Comparison of ENCODE assay signal across 34 cellular contexts in genomic region chr11:21390430-21390829, GRCh38.
"Had no signal": no experiment of that assay in that cellular context is flagged by ENCODE, and none has a peak within 500 bp of the region (broad histone marks: within the 10 kb centered on the region; RNA-seq: fewer than 3 reads in every experiment).

No MANE protein-coding gene starts in this region.

- H3K27ac ChIP-seq: adrenal gland, ascending aorta, body of pancreas, brain microvascular endothelial cell, breast epithelium, cardiac muscle cell had no signal

- H3K4me1 ChIP-seq: adrenal gland, ascending aorta, body of pancreas, breast epithelium had no signal

- H3K36me3 ChIP-seq: adrenal gland, ascending aorta, brain microvascular endothelial cell, breast epithelium, cardiac muscle cell had no signal

- DNase-seq: activated effector memory CD4-positive, alpha-beta T cell treated with anti-CD3 and anti-CD28 coated beads, Interleukin-2, amount 50 U/mL, for 16 hours; activated effector memory CD4-positive, alpha-beta T cell treated with Interleukin-2 at 50 U/mL for 16 hours; activated gamma-delta T cell; activated gamma-delta T cell treated with Interleukin-2 at 50 U/mL for 16 hours; activated naive CD4-positive, alpha-beta T cell; activated naive CD4-positive, alpha-beta T cell treated with anti-CD3 and anti-CD28 coated beads for 36 hours; activated naive CD4-positive, alpha-beta T cell treated with anti-CD3 and anti-CD28 coated beads, Interleukin-2, amount 10 ng/mL, durations not matched to agents 7 days and 5 days; activated naive CD4-positive, alpha-beta T cell treated with anti-CD3 and anti-CD28 coated beads, Interleukin-2, amount 50 U/mL, for 16 hours; activated naive CD4-positive, alpha-beta T cell treated with Interleukin-2 at 50 U/mL for 16 hours; activated naive CD8-positive, alpha-beta T cell treated with anti-CD3 and anti-CD28 coated beads for 36 hours; activated naive CD8-positive, alpha-beta T cell treated with anti-CD3 and anti-CD28 coated beads, Interleukin-2, amount 10 ng/mL, durations not matched to agents 7 days and 5 days; activated naive CD8-positive, alpha-beta T cell treated with anti-CD3 and anti-CD28 coated beads, Interleukin-2, amount 50 U/mL, for 24 hours; activated T-cell treated with anti-CD3 and anti-CD28 coated beads, Interleukin-2, amount 50 U/mL, for 1 hour; activated T-cell treated with anti-CD3 and anti-CD28 coated beads, Interleukin-2, amount 50 U/mL, for 24 hours; activated T-cell treated with anti-CD3 and anti-CD28 coated beads, Interleukin-2, amount 50 U/mL, for 4 hours; activated T-cell treated with anti-CD3 and anti-CD28 coated beads, Interleukin-2, amount 50 U/mL, for 48 hours; activated T-cell treated with anti-CD3 and anti-CD28 coated beads, Interleukin-2, amount 50 U/mL, for 72 hours; adrenal gland; amniotic stem cell; amygdala; anterior cingulate cortex; aorta; body of pancreas; brain microvascular endothelial cell; caudate nucleus; central memory CD4-positive, alpha-beta T cell; cerebellar nuclear complex had no signal

- ATAC-seq: activated naive CD4-positive, alpha-beta T cell treated with anti-CD3 and anti-CD28 coated beads, Interleukin-2, amount 50 U/mL, for 72 hours; activated naive CD8-positive, alpha-beta T cell treated with anti-CD3 and anti-CD28 coated beads, Interleukin-2, amount 50 U/mL, for 24 hours; activated T-cell treated with anti-CD3 and anti-CD28 coated beads, Interleukin-2, amount 50 U/mL, for 4 hours; activated T-cell treated with anti-CD3 and anti-CD28 coated beads, Interleukin-2, amount 50 U/mL, for 72 hours; activated T-helper 17 cell treated with anti-CD3 and anti-CD28 coated beads, Interleukin-2, amount 50 U/mL, for 72 hours; body of pancreas had no signal

- FAIRE-seq: astrocyte, bronchial epithelial cell had no signal

- H3K9me3 ChIP-seq: adrenal gland, ascending aorta, body of pancreas, breast epithelium had no signal

- H3K27me3 ChIP-seq: adrenal gland, ascending aorta, body of pancreas, brain microvascular endothelial cell, breast epithelium, cardiac muscle cell had no signal

- H3K4me3 ChIP-seq: adrenal gland, ascending aorta, body of pancreas, breast epithelium, cardiac muscle cell had no signal
